In the genomic region with DNA sequence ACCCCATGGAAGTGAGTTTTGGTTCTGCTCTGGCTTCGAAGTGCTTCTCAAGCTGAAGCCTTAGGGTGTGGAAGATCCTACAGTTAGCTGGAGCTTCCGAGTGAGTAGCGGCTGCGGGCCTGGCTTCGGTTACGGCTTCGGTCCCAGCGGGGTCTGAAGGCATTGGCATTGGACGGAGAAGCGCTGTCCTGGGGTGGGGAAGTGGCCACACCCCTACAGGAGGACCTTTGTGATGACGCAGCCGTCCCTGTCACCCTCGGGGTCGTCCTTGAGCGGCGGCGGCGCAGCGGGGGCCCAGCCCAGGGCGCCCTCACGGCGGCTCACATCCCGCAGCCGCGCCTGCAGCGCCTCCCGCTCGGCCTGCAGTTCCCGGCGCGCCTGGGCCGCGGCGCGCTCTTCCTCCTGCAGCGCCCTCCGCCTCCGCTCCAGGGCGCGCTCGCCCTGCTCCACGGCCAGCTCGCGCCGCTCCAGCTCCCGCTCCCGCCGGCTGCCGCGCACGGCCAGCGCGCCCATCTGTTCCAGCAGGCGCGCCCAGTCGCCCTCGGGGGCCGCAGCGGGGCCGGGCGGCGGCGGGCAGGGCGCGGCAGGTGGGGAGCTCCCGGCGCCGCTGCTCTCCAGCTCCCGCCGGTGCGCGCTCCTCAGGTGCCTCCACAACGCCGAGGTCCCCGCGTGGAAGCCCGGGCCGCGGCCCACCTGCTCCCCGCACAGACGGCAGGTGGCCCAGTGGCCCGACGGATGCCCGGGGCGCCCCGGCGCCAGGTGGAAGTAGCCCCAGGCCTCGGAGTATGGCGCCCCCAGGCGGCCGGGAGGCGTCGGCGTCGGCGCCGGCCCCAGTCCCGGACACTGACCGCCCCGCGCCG, we compare ENCODE assay signal across 8 cellular contexts. TPM values are rescaled to one million over a fixed set of nuclear protein-coding genes. Genes with fewer than 3 reads are reported as not detected.
A peak's percentile ranks its signal among the peaks of the same experiment; 100 is the strongest.
DNase-seq lines count a peak whose midpoint lies in the region; ATAC-seq and TF ChIP-seq lines count a peak whose summit lies in the region.

No MANE protein-coding gene starts in this region.

- peak in 6 of 7 experiments; percentile 29 to 65 (median 50) for DNase-seq in CD8-positive, alpha-beta T cell
- DNase-seq in Kasumi-1 (lab: John Stamatoyannopoulos, UW), result peak; percentile 55 to 60
- peak; percentile 82 for DNase-seq in activated CD4-positive, alpha-beta T cell treated with anti-CD3 and anti-CD28 coated beads for 36 hours
- DNase-seq in left lobe of liver (ENCODE audit: low spot score), result peak; percentile 58
- peak; percentile 63 for DNase-seq in stimulated activated CD4-positive, alpha-beta T cell treated with anti-CD3 and anti-CD28 coated beads, Interleukin-4, amount 100 ng/mL, for 1 hour
- no peak for DNase-seq in NCI-H2107 (lab: John Stamatoyannopoulos, UW)

- H3K9me3 Mint-ChIP-seq in CD8-positive, alpha-beta T cell, result no peaks in the 10 kb centered on the region
- no peaks in the 10 kb centered on the region for H3K9me3 Mint-ChIP-seq in activated CD4-positive, alpha-beta T cell treated with anti-CD3 and anti-CD28 coated beads for 36 hours (ENCODE audit: low read depth)
- H3K9me3 Mint-ChIP-seq in dendritic cell treated with granulocyte-macrophage colony-stimulating factor and Interleukin-4, amounts not matched to agents 40 ng/mL and 50 ng/mL, for 4 days, result no peaks in the 10 kb centered on the region

- peak; percentile 70 for TF ChIP-seq CTCF in CD8-positive, alpha-beta T cell (IDR thresholded peaks at IDR 0.05)

- H3K36me3 ChIP-seq in CD8-positive, alpha-beta T cell (ENCODE audit: insufficient read depth, low read length), result no peaks in the 10 kb centered on the region

- peak; percentile 75 for ATAC-seq in CD8-positive, alpha-beta T cell
- ATAC-seq in GM21381 (IDR thresholded peaks at IDR 0.05; ENCODE audit: unreplicated experiment) (peak; percentile 86), left lobe of liver (peak; percentile 67)
- peak; percentile 84 for ATAC-seq in activated CD4-positive, alpha-beta T cell treated with anti-CD3 and anti-CD28 coated beads for 36 hours

- peak overlapping the region; percentile 39 for H3K4me3 ChIP-seq in CD8-positive, alpha-beta T cell (ENCODE audit: low read depth, low read length)

- H3K4me3 Mint-ChIP-seq in CD8-positive, alpha-beta T cell, result peak overlapping the region; percentile 72
- peak overlapping the region; percentile 31 for H3K4me3 Mint-ChIP-seq in activated CD4-positive, alpha-beta T cell treated with anti-CD3 and anti-CD28 coated beads for 36 hours
- H3K4me3 Mint-ChIP-seq in dendritic cell treated with granulocyte-macrophage colony-stimulating factor and Interleukin-4, amounts not matched to agents 40 ng/mL and 50 ng/mL, for 4 days, result peak overlapping the region; percentile 69

- POLR2A ChIA-PET in CD8-positive, alpha-beta T cell (lab: Charles Lee), result interaction anchor here (1.0 to 2.6 kb wide), 4 partner anchors 9 to 46 kb away, joined by 3 to 10 read pairs (median 3); a partner anchor contains a TSS
- POLR2A ChIA-PET in activated CD4-positive, alpha-beta T cell treated with anti-CD3 and anti-CD28 coated beads for 36 hours (lab: Charles Lee), result interaction anchor here (1.6 kb wide), 1 partner anchor 416 kb away, joined by 3 read pairs; no protein-coding TSS in a partner anchor

- no peaks in the 10 kb centered on the region for H3K27me3 Mint-ChIP-seq in CD8-positive, alpha-beta T cell (ENCODE audit: low read depth)
- no peaks in the 10 kb centered on the region for H3K27me3 Mint-ChIP-seq in activated CD4-positive, alpha-beta T cell treated with anti-CD3 and anti-CD28 coated beads for 36 hours
- peaks cover 1% of the 10 kb centered on the region for H3K27me3 Mint-ChIP-seq in dendritic cell treated with granulocyte-macrophage colony-stimulating factor and Interleukin-4, amounts not matched to agents 40 ng/mL and 50 ng/mL, for 4 days

- H3K27ac ChIP-seq in CD8-positive, alpha-beta T cell (ENCODE audit: low read depth, low read length), result no peak overlapping the region

- intact Hi-C loops in CD8-positive, alpha-beta T cell (cut with DNase I, micrococcal nuclease), result loop anchor here (1.0 to 5.0 kb wide), 3 partner anchors 10 to 210 kb away; a partner anchor contains a TSS
- intact Hi-C loops in activated CD4-positive, alpha-beta T cell treated with anti-CD3 and anti-CD28 coated beads for 36 hours (cut with DNase I, micrococcal nuclease), result loop anchor here (1.0 to 5.0 kb wide), 3 partner anchors 45 to 415 kb away; a partner anchor contains a TSS
- intact Hi-C loops in dendritic cell treated with granulocyte-macrophage colony-stimulating factor and Interleukin-4, amounts not matched to agents 40 ng/mL and 50 ng/mL, for 4 days (cut with micrococcal nuclease), result loop anchor here (5.0 kb wide), 1 partner anchor 210 kb away; no protein-coding TSS in a partner anchor

- peaks cover 11% of the 10 kb centered on the region for H3K36me3 Mint-ChIP-seq in CD8-positive, alpha-beta T cell
- peaks cover 8% of the 10 kb centered on the region for H3K36me3 Mint-ChIP-seq in activated CD4-positive, alpha-beta T cell treated with anti-CD3 and anti-CD28 coated beads for 36 hours (ENCODE audit: low read depth)
- peaks cover 43% of the 10 kb centered on the region for H3K36me3 Mint-ChIP-seq in dendritic cell treated with granulocyte-macrophage colony-stimulating factor and Interleukin-4, amounts not matched to agents 40 ng/mL and 50 ng/mL, for 4 days (ENCODE audit: low read depth)

- H3K27me3 ChIP-seq in CD8-positive, alpha-beta T cell (ENCODE audit: insufficient read depth, low read length), result no peaks in the 10 kb centered on the region

- no peaks in the 10 kb centered on the region for H3K9me3 ChIP-seq in CD8-positive, alpha-beta T cell (ENCODE audit: low read length)

- H3K4me1 Mint-ChIP-seq in CD8-positive, alpha-beta T cell (ENCODE audit: low read depth), result peaks cover 12% of the 10 kb centered on the region
- peaks cover 11% of the 10 kb centered on the region for H3K4me1 Mint-ChIP-seq in activated CD4-positive, alpha-beta T cell treated with anti-CD3 and anti-CD28 coated beads for 36 hours
- H3K4me1 Mint-ChIP-seq in dendritic cell treated with granulocyte-macrophage colony-stimulating factor and Interleukin-4, amounts not matched to agents 40 ng/mL and 50 ng/mL, for 4 days (ENCODE audit: low read depth), result peaks cover 17% of the 10 kb centered on the region

- CTCF ChIA-PET in CD8-positive, alpha-beta T cell (lab: Charles Lee), result interaction anchor here (0.7 to 2.6 kb wide), 17 partner anchors 10 to 216 kb away, joined by 3 to 20 read pairs (median 3); a partner anchor contains a TSS
- CTCF ChIA-PET in activated CD4-positive, alpha-beta T cell treated with anti-CD3 and anti-CD28 coated beads for 36 hours (lab: Charles Lee), result interaction anchor here (0.5 to 3.4 kb wide), 19 partner anchors 10 to 476 kb away, joined by 3 to 33 read pairs (median 4); a partner anchor contains a TSS

- H3K27ac Mint-ChIP-seq in CD8-positive, alpha-beta T cell, result no peak overlapping the region
- no peak overlapping the region for H3K27ac Mint-ChIP-seq in activated CD4-positive, alpha-beta T cell treated with anti-CD3 and anti-CD28 coated beads for 36 hours
- no peak overlapping the region for H3K27ac Mint-ChIP-seq in dendritic cell treated with granulocyte-macrophage colony-stimulating factor and Interleukin-4, amounts not matched to agents 40 ng/mL and 50 ng/mL, for 4 days

- H3K4me1 ChIP-seq in CD8-positive, alpha-beta T cell (ENCODE audit: insufficient read depth, low read length), result no peaks in the 10 kb centered on the region

RNA-seq across cellular contexts. Expression of a gene that starts 9.9 kb away (rescaled TPM):
- total RNA-seq in CD8-positive, alpha-beta T cell, result 10 to 100 TPM; 11.6 to 12.3 TPM
- total RNA-seq in activated CD4-positive, alpha-beta T cell treated with anti-CD3 and anti-CD28 coated beads for 36 hours, result 1 to 10 TPM; 2.2 to 2.9 TPM
- total RNA-seq in left lobe of liver, result 40.1 TPM

RNA-seq across cellular contexts. Expression of a gene that starts 47.0 kb away (rescaled TPM):
- total RNA-seq in CD8-positive, alpha-beta T cell, result 10 to 100 TPM; 14.8 to 14.9 TPM
- 10 to 100 TPM; 25.5 to 33.2 TPM for total RNA-seq in activated CD4-positive, alpha-beta T cell treated with anti-CD3 and anti-CD28 coated beads for 36 hours
- total RNA-seq in left lobe of liver, result 12.0 TPM
